In genomic region chr7:30752979-30753378, GRCh38 we compare ENCODE assay signal across 12 cellular contexts. TPM values are rescaled to one million over a fixed set of nuclear protein-coding genes. Genes with fewer than 3 reads are reported as not detected.
DNase-seq lines count a peak whose midpoint lies in the region; ATAC-seq and TF ChIP-seq lines count a peak whose summit lies in the region.
"Had no signal": no experiment of that assay in that cellular context is flagged by ENCODE, and none has a peak within 500 bp of the region (broad histone marks: within the 10 kb centered on the region; RNA-seq: fewer than 3 reads in every experiment).

No MANE protein-coding gene starts in this region.

- no peaks in the 10 kb centered on the region for H3K9me3 ChIP-seq in ascending aorta

- H3K27me3 ChIP-seq in ascending aorta = no peaks in the 10 kb centered on the region

- peak overlapping the region; percentile 47 to 71 for H3K4me3 ChIP-seq in ascending aorta

- no peak overlapping the region for H3K4me3 Mint-ChIP-seq in nephron progenitor cell
- no peak overlapping the region for H3K4me3 Mint-ChIP-seq in activated naive CD4-positive, alpha-beta T cell treated with anti-CD3 and anti-CD28 coated beads for 36 hours
- H3K4me3 Mint-ChIP-seq: naive thymus-derived CD4-positive, alpha-beta T cell had no signal

- H3K27ac Mint-ChIP-seq in nephron progenitor cell = peak overlapping the region; percentile 43
- H3K27ac Mint-ChIP-seq in activated naive CD4-positive, alpha-beta T cell treated with anti-CD3 and anti-CD28 coated beads for 36 hours = no peak overlapping the region
- H3K27ac Mint-ChIP-seq: naive thymus-derived CD4-positive, alpha-beta T cell had no signal

- intact Hi-C loops in ascending aorta (cut with DNase I) (loop anchor here (2.0 to 5.0 kb wide), 2 partner anchors 48 to 159 kb away; partner anchors contain the start of gene AQP1), Right ventricle myocardium inferior (cut with DNase I) (loop anchor here (5.0 kb wide), 1 partner anchor 164 kb away; no protein-coding TSS in a partner anchor)
- intact Hi-C loops in activated naive CD4-positive, alpha-beta T cell treated with anti-CD3 and anti-CD28 coated beads for 36 hours (cut with micrococcal nuclease) = no loop called here

- peaks cover 20% of the 10 kb centered on the region for H3K9me3 Mint-ChIP-seq in nephron progenitor cell
- H3K9me3 Mint-ChIP-seq in activated naive CD4-positive, alpha-beta T cell treated with anti-CD3 and anti-CD28 coated beads for 36 hours = peaks cover 3% of the 10 kb centered on the region

- H3K36me3 Mint-ChIP-seq in nephron progenitor cell (ENCODE audit: low read depth) = peaks cover 61% of the 10 kb centered on the region
- H3K36me3 Mint-ChIP-seq in activated naive CD4-positive, alpha-beta T cell treated with anti-CD3 and anti-CD28 coated beads for 36 hours (ENCODE audit: low read depth) = no peaks in the 10 kb centered on the region

- no peak for TF ChIP-seq CTCF in ascending aorta (IDR thresholded peaks at IDR 0.05)
- no peak for TF ChIP-seq CTCF in nephron progenitor cell (IDR thresholded peaks at IDR 0.05)

- peak overlapping the region; percentile 81 to 91 for H3K27ac ChIP-seq in ascending aorta

- peaks cover 3 to 48% of the 10 kb centered on the region in 2 donors for H3K4me1 ChIP-seq in ascending aorta

- H3K36me3 ChIP-seq in ascending aorta = peaks cover 0 to 2% of the 10 kb centered on the region in 2 donors

- DNase-seq in ascending aorta (ENCODE audit: low spot score in 2 of 2) (peak in 1 of 2 donors; percentile 83), Right ventricle myocardium inferior (ENCODE audit: missing footprints) (peak; percentile 88), nephron progenitor cell (no peak), ureter (ENCODE audit: low spot score) (peak; percentile 73)
- DNase-seq in activated naive CD4-positive, alpha-beta T cell treated with anti-CD3 and anti-CD28 coated beads for 36 hours = no peak
- DNase-seq: DMS79; naive thymus-derived CD4-positive, alpha-beta T cell; NCI-H1436 treated with DMSO at 0.1 percent for 48 hours; stimulated activated CD4-positive, alpha-beta T cell treated with anti-CD3 and anti-CD28 coated beads, Interleukin-2, amount 100 ng/mL, for 48 hours; T1000 had no signal

- CTCF ChIA-PET in activated naive CD4-positive, alpha-beta T cell treated with anti-CD3 and anti-CD28 coated beads for 36 hours (lab: Charles Lee) = no interaction called here

- peaks cover 30% of the 10 kb centered on the region for H3K4me1 Mint-ChIP-seq in nephron progenitor cell
- H3K4me1 Mint-ChIP-seq in activated naive CD4-positive, alpha-beta T cell treated with anti-CD3 and anti-CD28 coated beads for 36 hours (ENCODE audit: low read depth) = no peaks in the 10 kb centered on the region

- peaks cover 13% of the 10 kb centered on the region for H3K27me3 Mint-ChIP-seq in nephron progenitor cell (ENCODE audit: low read depth, poor library complexity)
- peaks cover 2% of the 10 kb centered on the region for H3K27me3 Mint-ChIP-seq in activated naive CD4-positive, alpha-beta T cell treated with anti-CD3 and anti-CD28 coated beads for 36 hours (ENCODE audit: low read depth)

- ATAC-seq in Right ventricle myocardium inferior (peak; percentile 42), GM18511 (IDR thresholded peaks at IDR 0.05; ENCODE audit: unreplicated experiment) (no peak), GM19463 (IDR thresholded peaks at IDR 0.05; ENCODE audit: unreplicated experiment) (no peak)
- ATAC-seq: naive thymus-derived CD4-positive, alpha-beta T cell had no signal

RNA-seq across cellular contexts. Expression of gene INMT, which starts 1.0 kb away (rescaled TPM):
- 51.8 TPM for total RNA-seq in ascending aorta
- 48.1 TPM for total RNA-seq in Right ventricle myocardium inferior
- 31.4 TPM for total RNA-seq in ureter
- under 1 TPM in 1 of 2 experiments, not detected in 1; 0.24 TPM for total RNA-seq in activated naive CD4-positive, alpha-beta T cell treated with anti-CD3 and anti-CD28 coated beads for 36 hours

RNA-seq across cellular contexts. Expression of gene MINDY4, which starts 18.2 kb away (rescaled TPM):
- total RNA-seq in ascending aorta = 6.0 TPM
- total RNA-seq in Right ventricle myocardium inferior = 3.5 TPM
- total RNA-seq in ureter = 16.8 TPM
- total RNA-seq in activated naive CD4-positive, alpha-beta T cell treated with anti-CD3 and anti-CD28 coated beads for 36 hours = 1 to 10 TPM; 1.2 to 1.4 TPM

Comparison
In these comparisons a context has a peak if more than half of its experiments do, and no peak if none do; other contexts are left out.
1. DNase-seq: peak in Right ventricle myocardium inferior (single experiment) and ureter (single experiment); none in nephron progenitor cell (single experiment) and activated naive CD4-positive, alpha-beta T cell treated with anti-CD3 and anti-CD28 coated beads for 36 hours (single experiment).
2. RNA of gene INMT, which starts 1.0 kb away (total RNA-seq): 51.8 TPM in ascending aorta (single experiment), 48.1 TPM in Right ventricle myocardium inferior (single experiment) and 31.4 TPM in ureter (single experiment); 0.24 TPM in activated naive CD4-positive, alpha-beta T cell treated with anti-CD3 and anti-CD28 coated beads for 36 hours; every median in the first group is over 10 times any median in the second.